2 cellular contexts compared by ENCODE assay signal in genomic region chr11:32137263-32137662, GRCh38.
TF ChIP-seq lines count a peak whose summit lies in the region.

No MANE protein-coding gene starts in this region.

TF ChIP-seq in IMR-90, 13 proteins besides CTCF, POLR2A, EP300 and RAD21:
- TF ChIP-seq FOS (IDR thresholded peaks at IDR 0.05; ENCODE audit: low read depth, low read length), result peak; percentile 88
- no peak for TF ChIP-seq MAZ (IDR thresholded peaks at IDR 0.05; ENCODE audit: borderline replicate concordance, low read depth, low read length)
- peak; percentile 22; the same call in 1 of the 2 replicates for TF ChIP-seq MAFK (IDR thresholded peaks at IDR 0.05; ENCODE audit: low read depth, low read length)
- TF ChIP-seq CHD1 (IDR thresholded peaks at IDR 0.05; ENCODE audit: low read depth, low read length), result no peak
- no peak for TF ChIP-seq RCOR1 (IDR thresholded peaks at IDR 0.05; ENCODE audit: insufficient replicate concordance, low read length)
- no peak for TF ChIP-seq MXI1 (IDR thresholded peaks at IDR 0.05; ENCODE audit: borderline replicate concordance, low read depth, low read length)
- no peak for TF ChIP-seq USF2 (IDR thresholded peaks at IDR 0.05; ENCODE audit: low read depth, low read length)
- TF ChIP-seq NFE2L2 (IDR thresholded peaks at IDR 0.05; ENCODE audit: low read depth, low read length), result no peak
- peak; percentile 55; the same call in 1 of the 2 replicates for TF ChIP-seq BHLHE40 (IDR thresholded peaks at IDR 0.05; ENCODE audit: low read depth, low read length)
- no peak for TF ChIP-seq SMC3 (IDR thresholded peaks at IDR 0.05; ENCODE audit: low read depth, low read length)
- no peak; the same call in 1 of the 2 replicates for TF ChIP-seq RFX5 (IDR thresholded peaks at IDR 0.05; ENCODE audit: low read depth, low read length)
- TF ChIP-seq CEBPB (IDR thresholded peaks at IDR 0.05; ENCODE audit: low read depth, low read length), result peak; percentile 98
- TF ChIP-seq, protein P1, sequence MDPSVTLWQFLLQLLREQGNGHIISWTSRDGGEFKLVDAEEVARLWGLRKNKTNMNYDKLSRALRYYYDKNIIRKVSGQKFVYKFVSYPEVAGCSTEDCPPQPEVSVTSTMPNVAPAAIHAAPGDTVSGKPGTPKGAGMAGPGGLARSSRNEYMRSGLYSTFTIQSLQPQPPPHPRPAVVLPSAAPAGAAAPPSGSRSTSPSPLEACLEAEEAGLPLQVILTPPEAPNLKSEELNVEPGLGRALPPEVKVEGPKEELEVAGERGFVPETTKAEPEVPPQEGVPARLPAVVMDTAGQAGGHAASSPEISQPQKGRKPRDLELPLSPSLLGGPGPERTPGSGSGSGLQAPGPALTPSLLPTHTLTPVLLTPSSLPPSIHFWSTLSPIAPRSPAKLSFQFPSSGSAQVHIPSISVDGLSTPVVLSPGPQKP (IDR thresholded peaks at IDR 0.05; ENCODE audit: borderline replicate concordance, low read depth, low read length), result no peak

TF ChIP-seq in GM12878, 131 proteins besides CTCF, POLR2A, EP300 and RAD21:
- TF ChIP-seq ATF7 (IDR thresholded peaks at IDR 0.05; ENCODE audit: low read depth) (0 out of 2 replicates have a peak, but pooled peaks have one; percentile 34), PBX3 (IDR thresholded peaks at IDR 0.05; ENCODE audit: insufficient replicate concordance, low read depth, low read length) (no peak)
TF ChIP-seq in GM12878: peak in this region for 1.
